In the genomic region with DNA sequence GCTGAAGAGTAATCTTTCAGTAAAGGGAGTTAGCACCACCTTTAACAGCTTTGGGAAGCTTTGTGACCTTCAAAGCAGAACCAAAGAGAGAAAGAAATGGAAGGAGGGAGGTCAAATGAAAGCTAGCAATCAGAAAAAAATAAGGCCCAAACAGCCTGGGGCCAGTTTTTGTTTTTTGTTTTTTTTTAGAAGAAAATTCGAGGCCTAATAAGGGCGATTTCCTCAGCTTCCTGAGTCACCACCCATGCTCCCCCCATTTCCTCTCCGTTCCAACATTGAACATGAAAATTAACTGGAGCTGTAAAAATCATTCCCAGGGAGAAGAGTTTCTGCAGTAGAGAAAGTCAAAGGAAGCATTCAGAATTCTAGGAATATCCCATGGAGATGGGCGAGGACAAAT, we compare ENCODE assay signal across 10 cellular contexts.
DNase-seq lines count a peak whose midpoint lies in the region; ATAC-seq and TF ChIP-seq lines count a peak whose summit lies in the region.
"Had no signal": no experiment of that assay in that cellular context is flagged by ENCODE, and none has a peak within 500 bp of the region (broad histone marks: within the 10 kb centered on the region; RNA-seq: fewer than 3 reads in every experiment).

No MANE protein-coding gene starts in this region.

- peaks cover 7% of the 10 kb centered on the region for H3K36me3 Mint-ChIP-seq in activated naive CD8-positive, alpha-beta T cell treated with anti-CD3 and anti-CD28 coated beads, Interleukin-2, amount 50 U/mL, for 24 hours (ENCODE audit: low read depth)

- H3K4me3 ChIP-seq in lower lobe of right lung = no peak overlapping the region
- H3K4me3 ChIP-seq in testis = no peak overlapping the region

- no peaks in the 10 kb centered on the region for H3K9me3 Mint-ChIP-seq in activated naive CD8-positive, alpha-beta T cell treated with anti-CD3 and anti-CD28 coated beads, Interleukin-2, amount 50 U/mL, for 24 hours

- peaks cover 11% of the 10 kb centered on the region for H3K4me1 ChIP-seq in lower lobe of right lung
- no peaks in the 10 kb centered on the region for H3K4me1 ChIP-seq in testis

- H3K27me3 Mint-ChIP-seq in activated naive CD8-positive, alpha-beta T cell treated with anti-CD3 and anti-CD28 coated beads, Interleukin-2, amount 50 U/mL, for 24 hours = peaks cover 3% of the 10 kb centered on the region

- TF ChIP-seq POLR2A in testis (IDR thresholded peaks at IDR 0.05) = no peak

- ATAC-seq in Right ventricle myocardium inferior = peak; percentile 37
- no peak for ATAC-seq in activated naive CD8-positive, alpha-beta T cell treated with anti-CD3 and anti-CD28 coated beads, Interleukin-2, amount 50 U/mL, for 24 hours
- ATAC-seq in lower lobe of right lung = no peak
- no peak for ATAC-seq in GM21737 (IDR thresholded peaks at IDR 0.05; ENCODE audit: unreplicated experiment)

- intact Hi-C loops in Right ventricle myocardium inferior (cut with DNase I) = loop anchor here (10.0 kb wide), 1 partner anchor 92 kb away; no protein-coding TSS in a partner anchor
- intact Hi-C loops in cardiac septum (cut with DNase I) = no loop called here
- intact Hi-C loops in lower lobe of right lung (cut with DNase I) = no loop called here
- intact Hi-C loops in testis (cut with DNase I; ENCODE audit: low total_unique reads) = no loop called here

- H3K27me3 ChIP-seq in lower lobe of right lung (ENCODE audit: low read depth) (no peaks in the 10 kb centered on the region), testis (no peaks in the 10 kb centered on the region)

- no peaks in the 10 kb centered on the region for H3K36me3 ChIP-seq in lower lobe of right lung
- H3K36me3 ChIP-seq in testis (ENCODE audit: low read depth, missing control alignments) = no peaks in the 10 kb centered on the region

- TF ChIP-seq CTCF in lower lobe of right lung (IDR thresholded peaks at IDR 0.05) = no peak
- no peak for TF ChIP-seq CTCF in testis (IDR thresholded peaks at IDR 0.05)

- H3K27ac Mint-ChIP-seq in activated naive CD8-positive, alpha-beta T cell treated with anti-CD3 and anti-CD28 coated beads, Interleukin-2, amount 50 U/mL, for 24 hours = peak overlapping the region; percentile 91

- peaks cover 86% of the 10 kb centered on the region for H3K4me1 Mint-ChIP-seq in activated naive CD8-positive, alpha-beta T cell treated with anti-CD3 and anti-CD28 coated beads, Interleukin-2, amount 50 U/mL, for 24 hours

- peak overlapping the region; percentile 53 for H3K27ac ChIP-seq in lower lobe of right lung
- H3K27ac ChIP-seq in testis = peak overlapping the region in 1 of 2 donors; percentile 53

- H3K9me3 ChIP-seq in lower lobe of right lung = no peaks in the 10 kb centered on the region
- H3K9me3 ChIP-seq in testis = no peaks in the 10 kb centered on the region

- peak overlapping the region; percentile 55 for H3K4me3 Mint-ChIP-seq in activated naive CD8-positive, alpha-beta T cell treated with anti-CD3 and anti-CD28 coated beads, Interleukin-2, amount 50 U/mL, for 24 hours

- no peak for DNase-seq in Right ventricle myocardium inferior (ENCODE audit: missing footprints)
- DNase-seq in cardiac septum (ENCODE audit: low spot score) = no peak
- no peak for DNase-seq in activated naive CD8-positive, alpha-beta T cell treated with anti-CD3 and anti-CD28 coated beads, Interleukin-2, amount 50 U/mL, for 24 hours
- DNase-seq in lower lobe of right lung = no peak
- DNase-seq in cerebellar nuclear complex (lab: John Stamatoyannopoulos, UW) = no peak
- DNase-seq in COR-L47 (lab: John Stamatoyannopoulos, UW) = no peak
- DNase-seq in testis = no peak
- DNase-seq: activated CD8-positive, alpha-beta memory T cell treated with anti-CD3 and anti-CD28 coated beads, Interleukin-2, amount 50 U/mL, for 4 hours; DMS 273 treated with DMSO at 0.1 percent for 48 hours had no signal

- WGBS in testis, 2 donors = 43 to 44% methylated on average over 4 of the region's 4 CpGs
